In the genomic region with DNA sequence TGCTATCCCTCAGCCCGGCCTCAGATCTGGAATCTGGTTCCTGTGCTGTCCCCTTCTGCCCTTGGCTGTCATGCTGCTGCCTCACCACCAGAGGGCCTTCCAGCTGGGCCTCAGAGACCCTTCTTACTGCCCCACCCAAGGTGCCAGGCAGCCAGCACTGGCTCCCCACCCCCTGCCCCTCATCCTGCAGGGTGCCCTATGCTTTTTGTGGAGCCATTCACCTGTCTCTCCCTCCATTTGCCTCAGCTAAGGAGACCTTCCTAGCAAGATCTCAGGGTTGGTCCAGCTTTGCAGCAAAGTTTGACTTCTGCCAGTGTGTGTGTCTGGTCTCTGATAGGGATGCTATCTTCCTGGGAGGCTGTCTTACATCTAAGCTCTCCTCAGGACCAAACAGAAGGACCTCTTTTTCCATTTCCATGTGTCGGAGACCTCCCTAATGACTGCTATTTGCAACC, we compare ENCODE assay signal across 8 cellular contexts. TPM values are rescaled to one million over a fixed set of nuclear protein-coding genes. Genes with fewer than 3 reads are reported as not detected.
A peak's percentile ranks its signal among the peaks of the same experiment; 100 is the strongest.
DNase-seq lines count a peak whose midpoint lies in the region; ATAC-seq and TF ChIP-seq lines count a peak whose summit lies in the region.

No MANE protein-coding gene starts in this region.

- 55% methylated on average over 2 of the region's 2 CpGs for WGBS in prostate gland
- 68 to 69% methylated on average over 2 of the region's 2 CpGs for WGBS in aorta, 2 donors

- H3K27ac ChIP-seq in A673 (ENCODE audit: low read depth, low read length, poor library complexity, severe bottlenecking) (no peak overlapping the region), prostate gland (no peak overlapping the region), aorta (ENCODE audit: low read depth in 1 of 2, low read length in 2 of 2) (no peak overlapping the region)

- peaks cover 11% of the 10 kb centered on the region for H3K4me1 Mint-ChIP-seq in endothelial cell (ENCODE audit: unreplicated experiment)

- BruUV-seq in A673 (replicated peaks; lab: Mats Ljungman, UMichigan): no TSS peak

- no peaks in the 10 kb centered on the region for H3K9me3 Mint-ChIP-seq in endothelial cell (ENCODE audit: unreplicated experiment)

- TF ChIP-seq CTCF in A673 (conservative IDR thresholded peaks at IDR 0.05; ENCODE audit: low read depth, low read length): peak; percentile 87
- peak; percentile 90 for TF ChIP-seq CTCF in GM12865 (IDR thresholded peaks at IDR 0.05; ENCODE audit: insufficient read depth, low read depth, low read length, missing control alignments)
- peak; percentile 90 for TF ChIP-seq CTCF in endothelial cell (IDR thresholded peaks at IDR 0.05; ENCODE audit: unreplicated experiment)
- TF ChIP-seq CTCF in prostate gland (IDR thresholded peaks at IDR 0.05): peak; percentile 35 to 57 (median 51)

- intact Hi-C loops in A673 (cut with micrococcal nuclease; ENCODE audit: unreplicated experiment) (no loop called here), prostate gland (cut with DNase I) (no loop called here), posterior vena cava (cut with DNase I) (no loop called here), aorta (cut with DNase I) (loop anchor here in 1 of 2 donors (2.0 kb wide), 1 partner anchor 21 kb away; a partner anchor contains a TSS)

- H3K4me3 ChIP-seq in A673 (ENCODE audit: low read depth, low read length, poor library complexity, severe bottlenecking): no peak overlapping the region
- no peak overlapping the region for H3K4me3 ChIP-seq in GM12865 (ENCODE audit: low read depth, low read length)
- no peak overlapping the region for H3K4me3 ChIP-seq in prostate gland
- no peak overlapping the region for H3K4me3 ChIP-seq in aorta (ENCODE audit: low read length in 2 of 2)

- no peak overlapping the region for H3K4me3 Mint-ChIP-seq in endothelial cell (ENCODE audit: unreplicated experiment)

- H3K27me3 ChIP-seq in A673 (replicated peaks; ENCODE audit: insufficient read depth, low read depth, low read length, poor library complexity) (peaks cover 54% of the 10 kb centered on the region), prostate gland (replicated peaks; ENCODE audit: insufficient read depth) (no peaks in the 10 kb centered on the region), aorta (ENCODE audit: control insufficient read depth in 1 of 2, insufficient read depth in 2 of 2, low read length in 1 of 2) (no peaks in the 10 kb centered on the region)

- CTCF ChIA-PET in A673 (lab: Charles Lee): interaction anchor here (0.6 to 1.4 kb wide), 6 partner anchors 9 to 78 kb away, joined by 3 to 10 read pairs (median 4); no protein-coding TSS in a partner anchor

- H3K27me3 Mint-ChIP-seq in endothelial cell (ENCODE audit: unreplicated experiment): peaks cover 24% of the 10 kb centered on the region

- no peak for ATAC-seq in aorta (ENCODE audit: low FRiP score)

- DNase-seq in A673 (ENCODE audit: low spot score): peak; percentile 42
- DNase-seq in GM12865 (ENCODE audit: low read depth): peak; percentile 49
- DNase-seq in NCI-H1105 (lab: John Stamatoyannopoulos, UW): peak; percentile 52
- DNase-seq in activated CD4-positive, alpha-beta T cell treated with anti-CD3 and anti-CD28 coated beads, Interleukin-2, amount 50 U/mL, for 48 hours: peak; percentile 47 to 62
- peak; percentile 57 for DNase-seq in endothelial cell (ENCODE audit: low spot score)
- DNase-seq in prostate gland (ENCODE audit: low spot score): no peak
- no peak for DNase-seq in posterior vena cava (ENCODE audit: low spot score)
- DNase-seq in aorta: no peak

- H3K36me3 ChIP-seq in A673 (ENCODE audit: insufficient read depth, low read length, poor library complexity, severe bottlenecking): no peaks in the 10 kb centered on the region
- no peaks in the 10 kb centered on the region for H3K36me3 ChIP-seq in prostate gland
- no peaks in the 10 kb centered on the region for H3K36me3 ChIP-seq in aorta (ENCODE audit: control insufficient read depth in 1 of 2, insufficient read depth in 2 of 2, low read length in 1 of 2)

- peaks cover 8% of the 10 kb centered on the region for H3K36me3 Mint-ChIP-seq in endothelial cell (ENCODE audit: low read depth, unreplicated experiment)

- POLR2A ChIA-PET in A673 (lab: Charles Lee; ENCODE audit: low non-redundant PET): no interaction called here

- TF ChIP-seq POLR2A in prostate gland (IDR thresholded peaks at IDR 0.05): no peak

- no peaks in the 10 kb centered on the region for H3K9me3 ChIP-seq in A673 (ENCODE audit: low read depth, low read length, poor library complexity, severe bottlenecking)
- H3K9me3 ChIP-seq in prostate gland: no peaks in the 10 kb centered on the region
- H3K9me3 ChIP-seq in aorta (ENCODE audit: control insufficient read depth, low read length): no peaks in the 10 kb centered on the region

- H3K27ac Mint-ChIP-seq in endothelial cell (ENCODE audit: unreplicated experiment): no peak overlapping the region

- H3K4me1 ChIP-seq in A673 (ENCODE audit: insufficient read depth, low read length, poor library complexity, severe bottlenecking) (peaks cover 5% of the 10 kb centered on the region), prostate gland (replicated peaks) (peaks cover 9% of the 10 kb centered on the region), aorta (ENCODE audit: control insufficient read depth in 1 of 2, insufficient read depth in 2 of 2, low read length in 2 of 2) (no peaks in the 10 kb centered on the region)

RNA-seq across cellular contexts. Expression of a gene that starts 1.9 kb away (rescaled TPM):
- total RNA-seq in A673 (2021) (0.13 TPM in 1 of 2 replicates, not detected in the other), endothelial cell (ENCODE audit: unreplicated experiment) (1.1 TPM), prostate gland (1 to 10 TPM in 1 of 2 donors, under 1 TPM in 1; 0.46 to 7.8 TPM), posterior vena cava (under 1 TPM in 1 of 2 donors, not detected in 1; 0.38 TPM), aorta (not detected)
- polyA plus RNA-seq in aorta: under 1 TPM in 1 of 2 donors, not detected in 1; 0.10 TPM

RNA-seq across cellular contexts. Expression of a gene that starts 21.3 kb away (rescaled TPM):
- total RNA-seq in A673 (2021): 68.5 and 68.8 TPM in 2 replicates
- total RNA-seq in endothelial cell (ENCODE audit: unreplicated experiment): 38.6 TPM
- 10 to 100 TPM; 78.4 to 79.4 TPM for total RNA-seq in prostate gland
- total RNA-seq in posterior vena cava: 10 to 100 TPM; 26.8 to 28.6 TPM
- total RNA-seq in aorta: 10 to 100 TPM; 19.4 to 23.9 TPM
- polyA plus RNA-seq in aorta: 10 to 100 TPM; 12.5 to 30.7 TPM

RNA-seq across cellular contexts. Expression of a gene that starts 22.0 kb away (rescaled TPM):
- total RNA-seq in A673 (2021) (7.0 and 7.8 TPM in 2 replicates), endothelial cell (ENCODE audit: unreplicated experiment) (5.7 TPM), prostate gland (1 to 10 TPM; 6.1 TPM), posterior vena cava (1 to 10 TPM; 1.3 to 2.5 TPM), aorta (1 to 10 TPM; 1.5 to 1.8 TPM)
- 1 to 10 TPM in 1 of 2 donors, under 1 TPM in 1; 0.41 to 3.0 TPM for polyA plus RNA-seq in aorta

RNA-seq across cellular contexts. Expression of a gene that starts 33.8 kb away (rescaled TPM):
- total RNA-seq in A673 (2021): 1.3 and 2.2 TPM in 2 replicates
- not detected for total RNA-seq in endothelial cell (ENCODE audit: unreplicated experiment)
- total RNA-seq in prostate gland: under 1 TPM in 1 of 2 donors, not detected in 1; 0.82 TPM
- under 1 TPM in 1 of 2 donors, not detected in 1; 0.24 TPM for total RNA-seq in posterior vena cava
- under 1 TPM; 0.26 to 0.36 TPM for total RNA-seq in aorta
- polyA plus RNA-seq in aorta: not detected

RNA-seq across cellular contexts. Expression of a gene that starts 41.5 kb away (rescaled TPM):
- 65.1 and 65.2 TPM in 2 replicates for total RNA-seq in A673 (2021)
- 68.1 TPM for total RNA-seq in endothelial cell (ENCODE audit: unreplicated experiment)
- 100 to 1,000 TPM in 1 of 2 donors, 10 to 100 TPM in 1; 62.9 to 103 TPM for total RNA-seq in prostate gland
- total RNA-seq in posterior vena cava: 10 to 100 TPM; 38.9 to 48.8 TPM
- total RNA-seq in aorta: 10 to 100 TPM; 44.1 to 57.1 TPM
- 10 to 100 TPM; 30.1 to 75.6 TPM for polyA plus RNA-seq in aorta

Comparison
In these comparisons a context has a peak if more than half of its experiments do, and no peak if none do; other contexts are left out.
1. DNase-seq: peak in A673 (single experiment), GM12865 (single experiment), NCI-H1105 (single experiment), activated CD4-positive, alpha-beta T cell treated with anti-CD3 and anti-CD28 coated beads, Interleukin-2, amount 50 U/mL, for 48 hours (2 of 2) and endothelial cell (single experiment); none in prostate gland (single experiment), posterior vena cava (single experiment) and aorta (0 of 2).
2. Peak in every context shown above with its lines, with median percentiles within 50 percentile points of each other: CTCF ChIP-seq.